ENCODE assay signal across 12 cellular contexts in the genomic region with DNA sequence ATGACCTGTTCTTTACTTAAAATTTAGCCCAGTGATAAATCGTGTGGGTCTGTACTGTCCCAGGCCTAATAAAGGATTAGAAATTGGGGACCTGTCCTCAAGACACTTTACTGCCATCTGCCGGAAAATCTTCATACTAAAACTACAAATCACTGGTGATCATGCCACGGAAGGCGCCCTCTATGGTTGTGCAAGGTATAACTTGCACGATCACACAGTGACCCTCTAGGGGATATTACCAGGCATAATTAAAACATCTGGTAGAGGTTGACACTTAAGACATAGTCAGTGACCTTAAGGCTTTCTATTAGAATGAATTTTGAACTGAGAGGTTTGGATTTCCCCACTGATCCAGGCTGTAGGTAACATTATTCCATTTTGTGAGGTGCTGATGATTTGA.
A peak's percentile ranks its signal among the peaks of the same experiment; 100 is the strongest.
DNase-seq lines count a peak whose midpoint lies in the region; ATAC-seq, FAIRE-seq and TF ChIP-seq lines count a peak whose summit lies in the region.
"Had no signal": no experiment of that assay in that cellular context is flagged by ENCODE, and none has a peak within 500 bp of the region (broad histone marks: within the 10 kb centered on the region; RNA-seq: fewer than 3 reads in every experiment).

No MANE protein-coding gene starts in this region.

- TF ChIP-seq EP300 in HepG2 (IDR thresholded peaks at IDR 0.05; ENCODE audit: low read depth in 2 of 2, low read length in 2 of 2) (no peak), HepG2 (CRISPR knock-in tag; IDR thresholded peaks at IDR 0.05; ENCODE audit: borderline replicate concordance) (no peak)

- ATAC-seq in HepG2 (peak; percentile 88), HG03342 (IDR thresholded peaks at IDR 0.05; ENCODE audit: unreplicated experiment) (no peak)
- no peak for ATAC-seq in stimulated activated naive CD8-positive, alpha-beta T cell treated with anti-CD3 and anti-CD28 coated beads, Interleukin-15, amount 100 ng/mL, for 72 hours

- no peaks in the 10 kb centered on the region for H3K9me3 Mint-ChIP-seq in astrocyte (ENCODE audit: unreplicated experiment)
- H3K9me3 Mint-ChIP-seq in stimulated activated naive CD8-positive, alpha-beta T cell treated with anti-CD3 and anti-CD28 coated beads, Interleukin-15, amount 100 ng/mL, for 72 hours: peaks cover 0 to 6% of the 10 kb centered on the region in 2 donors

- no TSS peak for BruUV-seq in HepG2 (replicated peaks; lab: Mats Ljungman, UMichigan)

- H3K36me3 Mint-ChIP-seq in astrocyte (ENCODE audit: low read depth, unreplicated experiment): peaks cover 2% of the 10 kb centered on the region
- H3K36me3 Mint-ChIP-seq: naive B cell had no signal

- H3K36me3 ChIP-seq in DOHH2 (ENCODE audit: control insufficient read depth, low read length) (no peaks in the 10 kb centered on the region), MM.1S (replicated peaks; ENCODE audit: insufficient read depth, low read length) (no peaks in the 10 kb centered on the region), astrocyte (ENCODE audit: insufficient read depth, low read length) (no peaks in the 10 kb centered on the region), HepG2 (replicated peaks in 1 of 2; ENCODE audit: control insufficient read depth in 1 of 2, insufficient read depth in 2 of 2, low read length in 2 of 2) (no peaks in the 10 kb centered on the region)

- no peaks in the 10 kb centered on the region for H3K27me3 ChIP-seq in DOHH2 (ENCODE audit: control insufficient read depth, low read length)
- H3K27me3 ChIP-seq in MM.1S (replicated peaks; ENCODE audit: insufficient read depth, low read length): no peaks in the 10 kb centered on the region
- no peaks in the 10 kb centered on the region for H3K27me3 ChIP-seq in astrocyte (ENCODE audit: insufficient read depth, low read length)
- H3K27me3 ChIP-seq in HepG2 (ENCODE audit: control insufficient read depth in 1 of 2, insufficient read depth in 2 of 2, low read length in 2 of 2): no peaks in the 10 kb centered on the region; a peak in 1 of 5 replicates

- H3K4me1 ChIP-seq in DOHH2 (ENCODE audit: control insufficient read depth, low read length) (no peaks in the 10 kb centered on the region), MM.1S (ENCODE audit: low read length) (0 out of 2 replicates have a peak, but pooled peaks cover 4% of the 10 kb centered on the region), astrocyte (ENCODE audit: insufficient read depth, low read length) (no peaks in the 10 kb centered on the region), HepG2 (ENCODE audit: insufficient read depth, low read length) (no peaks in the 10 kb centered on the region)

- no peak overlapping the region for H3K27ac Mint-ChIP-seq in astrocyte (ENCODE audit: unreplicated experiment)
- H3K27ac Mint-ChIP-seq in stimulated activated naive CD8-positive, alpha-beta T cell treated with anti-CD3 and anti-CD28 coated beads, Interleukin-15, amount 100 ng/mL, for 72 hours: no peak overlapping the region
- H3K27ac Mint-ChIP-seq: naive B cell had no signal

- no peak overlapping the region for H3K4me3 Mint-ChIP-seq in astrocyte (ENCODE audit: unreplicated experiment)
- no peak overlapping the region for H3K4me3 Mint-ChIP-seq in stimulated activated naive CD8-positive, alpha-beta T cell treated with anti-CD3 and anti-CD28 coated beads, Interleukin-15, amount 100 ng/mL, for 72 hours
- H3K4me3 Mint-ChIP-seq: naive B cell had no signal

- no peak overlapping the region for H3K4me2 ChIP-seq in DOHH2 (ENCODE audit: low read length)
- H3K4me2 ChIP-seq in MM.1S (ENCODE audit: low read depth, low read length): no peak overlapping the region
- H3K4me2 ChIP-seq in astrocyte (ENCODE audit: low read length): no peak overlapping the region
- H3K4me2 ChIP-seq in HepG2 (ENCODE audit: low read depth, low read length): no peak overlapping the region

- H3K9me3 ChIP-seq in DOHH2 (ENCODE audit: control insufficient read depth, insufficient read depth, low read length): no peaks in the 10 kb centered on the region
- H3K9me3 ChIP-seq in MM.1S (replicated peaks; ENCODE audit: insufficient read depth, low read length): no peaks in the 10 kb centered on the region
- H3K9me3 ChIP-seq in astrocyte (ENCODE audit: insufficient read depth, low read depth, low read length): no peaks in the 10 kb centered on the region
- H3K9me3 ChIP-seq in HepG2 (ENCODE audit: low read length): peaks cover 12% of the 10 kb centered on the region; the same call in 1 of the 2 replicates

- WGBS in HepG2 (ENCODE audit: low lambda C conversion rate): 4% methylated on average over 5 of the region's 5 CpGs

- in situ Hi-C loops in HepG2 (cut with HindIII; ENCODE audit: extremely low pct_ligation_motif_present, low pct_unique_long_range_greater_than_20kb): no loop called here

- H3K9ac ChIP-seq in MM.1S (ENCODE audit: low read length) (no peak overlapping the region), astrocyte (ENCODE audit: low read length) (no peak overlapping the region), HepG2 (ENCODE audit: insufficient read depth, low read depth, low read length) (no peak overlapping the region)

- H3K9me2 ChIP-seq in DOHH2 (replicated peaks; ENCODE audit: control insufficient read depth, low read length) (no peaks in the 10 kb centered on the region), MM.1S (replicated peaks; ENCODE audit: insufficient read depth, low read length) (no peaks in the 10 kb centered on the region)

- no peaks in the 10 kb centered on the region for H4K20me1 ChIP-seq in DOHH2 (ENCODE audit: control insufficient read depth, insufficient read depth, low read depth, low read length)
- no peaks in the 10 kb centered on the region for H4K20me1 ChIP-seq in MM.1S (ENCODE audit: insufficient read depth, low read length)
- H4K20me1 ChIP-seq in astrocyte (ENCODE audit: insufficient read depth, low read length): no peaks in the 10 kb centered on the region
- no peaks in the 10 kb centered on the region for H4K20me1 ChIP-seq in HepG2 (ENCODE audit: insufficient read depth, low read length)

- POLR2A ChIA-PET in HepG2 (lab: Yijun Ruan, JAX): no interaction called here

- peaks cover 1% of the 10 kb centered on the region for H3K27me3 Mint-ChIP-seq in astrocyte (ENCODE audit: low read depth, unreplicated experiment)
- H3K27me3 Mint-ChIP-seq in stimulated activated naive CD8-positive, alpha-beta T cell treated with anti-CD3 and anti-CD28 coated beads, Interleukin-15, amount 100 ng/mL, for 72 hours: no peaks in the 10 kb centered on the region

- CTCF ChIA-PET in HepG2 (lab: Yijun Ruan, JAX; ENCODE audit: low intra/inter-chr PET ratio, low total read pairs): interaction anchor here (0.6 kb wide), 1 partner anchor 798 kb away, joined by 3 read pairs; no protein-coding TSS in a partner anchor

- intact Hi-C loops in HepG2 (cut with micrococcal nuclease; ENCODE audit: unreplicated experiment): no loop called here

- no peak overlapping the region for H3K4me3 ChIP-seq in DOHH2 (ENCODE audit: low read length)
- no peak overlapping the region for H3K4me3 ChIP-seq in MM.1S (ENCODE audit: low read length)
- no peak overlapping the region for H3K4me3 ChIP-seq in astrocyte (ENCODE audit: insufficient read depth, low read depth, low read length)
- H3K4me3 ChIP-seq in HepG2 (replicated peaks in 1 of 3; ENCODE audit: insufficient read depth in 1 of 3, low read depth in 2 of 3, low read length in 3 of 3): no peak overlapping the region

- FAIRE-seq in astrocyte (lab: Jason Lieb, UNC) (no peak), HepG2 (lab: Jason Lieb, UNC) (peak; percentile 73)
- FAIRE-seq: GM18507 had no signal

- H3K4me1 Mint-ChIP-seq in astrocyte (ENCODE audit: low read depth, unreplicated experiment): no peaks in the 10 kb centered on the region
- no peaks in the 10 kb centered on the region for H3K4me1 Mint-ChIP-seq in stimulated activated naive CD8-positive, alpha-beta T cell treated with anti-CD3 and anti-CD28 coated beads, Interleukin-15, amount 100 ng/mL, for 72 hours
- H3K4me1 Mint-ChIP-seq: naive B cell had no signal

- DNase-seq in MM.1S (peak; percentile 75), astrocyte (ENCODE audit: low read depth) (no peak), HepG2 (ENCODE audit: low spot score) (peak; percentile 69), NCI-H2196 treated with DMSO at 0.1 percent for 48 hours (lab: John Stamatoyannopoulos, UW; ENCODE audit: unreplicated experiment) (no peak), NCI-H2196 (lab: John Stamatoyannopoulos, UW; ENCODE audit: unreplicated experiment) (no peak)
- no peak for DNase-seq in stimulated activated naive CD8-positive, alpha-beta T cell treated with anti-CD3 and anti-CD28 coated beads, Interleukin-15, amount 100 ng/mL, for 72 hours
- DNase-seq: effector memory CD4-positive, alpha-beta T cell; naive B cell; NCI-H1930 had no signal

- H3F3A ChIP-seq in DOHH2 (ENCODE audit: control insufficient read depth, insufficient read depth) (no peaks in the 10 kb centered on the region), MM.1S (ENCODE audit: insufficient read depth, low read length) (no peaks in the 10 kb centered on the region)

- H2AFZ ChIP-seq in MM.1S (ENCODE audit: low read length) (no peak overlapping the region), astrocyte (ENCODE audit: low read depth, low read length) (no peak overlapping the region), HepG2 (ENCODE audit: low read length) (no peak overlapping the region)

- no peak for TF ChIP-seq POLR2A in HepG2 (IDR thresholded peaks at IDR 0.05; ENCODE audit: insufficient read depth in 1 of 2, low read depth in 2 of 2, low read length in 2 of 2)

- TF ChIP-seq CTCF in DOHH2 (IDR thresholded peaks at IDR 0.05; ENCODE audit: low read depth, low read length, poor library complexity, severe bottlenecking) (peak; percentile 70), MM.1S (IDR thresholded peaks at IDR 0.05; ENCODE audit: low read length) (peak; percentile 90), astrocyte (IDR thresholded peaks at IDR 0.05; ENCODE audit: insufficient read depth, low read depth, low read length) (peak; percentile 15), HepG2 (CRISPR knock-in tag; IDR thresholded peaks at IDR 0.05) (peak; percentile 63)

- no peak; the same call in 1 of the 2 replicates for TF ChIP-seq RAD21 in HepG2 (CRISPR knock-in tag; IDR thresholded peaks at IDR 0.05)

- H3K79me2 ChIP-seq in DOHH2 (ENCODE audit: control insufficient read depth, low read length) (no peaks in the 10 kb centered on the region), MM.1S (ENCODE audit: low read length) (no peaks in the 10 kb centered on the region), astrocyte (ENCODE audit: insufficient read depth, low read length) (no peaks in the 10 kb centered on the region), HepG2 (ENCODE audit: insufficient read depth, low read length) (no peaks in the 10 kb centered on the region)

- H3K27ac ChIP-seq in DOHH2 (ENCODE audit: low read depth, low read length) (no peak overlapping the region), MM.1S (ENCODE audit: low read length) (no peak overlapping the region), astrocyte (ENCODE audit: low read depth, low read length) (no peak overlapping the region), HepG2 (ENCODE audit: extremely low read length, insufficient read depth, low read length) (no peak overlapping the region)

Comparison
In these comparisons a context has a peak if more than half of its experiments do, and no peak if none do; other contexts are left out.
1. CTCF ChIP-seq: peak in every context shown above with its lines; median percentile 90 in MM.1S; 70 in DOHH2; 63 in HepG2; 15 in astrocyte.
2. DNase-seq: peak in MM.1S (single experiment) and HepG2 (single experiment); none in astrocyte (single experiment), NCI-H2196 treated with DMSO at 0.1 percent for 48 hours (single experiment), stimulated activated naive CD8-positive, alpha-beta T cell treated with anti-CD3 and anti-CD28 coated beads, Interleukin-15, amount 100 ng/mL, for 72 hours (0 of 2) and NCI-H2196 (single experiment).